Comparison of ENCODE assay signal across 1 cellular context in genomic region chr19:47447470-47448359, GRCh38.
TF ChIP-seq lines count a peak whose summit lies in the region.

No MANE protein-coding gene starts in this region.

TF ChIP-seq in K562, 482 proteins besides CTCF, POLR2A, EP300 and RAD21 (continues in another document):
- TF ChIP-seq SP1 (CRISPR knock-in tag; IDR thresholded peaks at IDR 0.05) (peak; percentile 100), KAT7 (CRISPR knock-in tag; IDR thresholded peaks at IDR 0.05; ENCODE audit: borderline replicate concordance) (peak; percentile 79; the same call in 1 of the 2 replicates), POLR2H (tag; IDR thresholded peaks at IDR 0.05; ENCODE audit: low read depth) (no peak), SNAPC5 (CRISPR knock-in tag; IDR thresholded peaks at IDR 0.05) (no peak), CGGBP1 (CRISPR knock-in tag; IDR thresholded peaks at IDR 0.05) (no peak), ZBTB17 (CRISPR knock-in tag; IDR thresholded peaks at IDR 0.05) (no peak), ZNF274 (IDR thresholded peaks at IDR 0.05; ENCODE audit: borderline replicate concordance, low read depth, low read length) (no peak), VEZF1 (CRISPR knock-in tag; IDR thresholded peaks at IDR 0.05) (peak; percentile 76), KDM4B (IDR thresholded peaks at IDR 0.05; ENCODE audit: borderline replicate concordance in 2 of 2, low read depth in 1 of 2) (no peak), SRSF1 (IDR thresholded peaks at IDR 0.05; ENCODE audit: low read depth, low read length) (no peak), IRF2 (CRISPR knock-in tag; IDR thresholded peaks at IDR 0.05) (0 out of 2 replicates have a peak, but pooled peaks have one; percentile 78), NRF1 (conservative IDR thresholded peaks at IDR 0.05 in 1 of 2, IDR thresholded peaks at IDR 0.05 in 1 of 2) (peak; percentile 86 to 88), ZC3H4 (CRISPR knock-in tag; IDR thresholded peaks at IDR 0.05; ENCODE audit: borderline replicate concordance) (no peak), MCM2 (IDR thresholded peaks at IDR 0.05; ENCODE audit: low read depth) (no peak), HNRNPL (IDR thresholded peaks at IDR 0.05; ENCODE audit: low read depth, low read length) (peak; percentile 91), E2F6 (IDR thresholded peaks at IDR 0.05; ENCODE audit: borderline replicate concordance in 1 of 2, extremely low read depth in 1 of 2, insufficient read depth in 1 of 2, insufficient read length in 1 of 2, low read depth in 1 of 2, low read length in 1 of 2, poor library complexity in 1 of 2, severe bottlenecking in 1 of 2) (peak; percentile 97), TCF7 (IDR thresholded peaks at IDR 0.05; ENCODE audit: borderline replicate concordance) (no peak), ZNF644 (tag; IDR thresholded peaks at IDR 0.05; ENCODE audit: low read depth) (no peak), ZNF780A (CRISPR knock-in tag; IDR thresholded peaks at IDR 0.05) (no peak), NR2C2 (CRISPR knock-in tag; IDR thresholded peaks at IDR 0.05) (peak; percentile 68; the same call in 1 of the 2 replicates), NR2C2 (tag; IDR thresholded peaks at IDR 0.05) (0 out of 2 replicates have a peak, but pooled peaks have one; percentile 21), ZNF551 (CRISPR knock-in tag; IDR thresholded peaks at IDR 0.05) (no peak), CEBPG (CRISPR knock-in tag; IDR thresholded peaks at IDR 0.05) (peak; percentile 54; the same call in 1 of the 2 replicates), CEBPG (tag; conservative IDR thresholded peaks at IDR 0.05 in 1 of 2, IDR thresholded peaks at IDR 0.05 in 1 of 2) (no peak), ZNF785 (CRISPR knock-in tag; IDR thresholded peaks at IDR 0.05) (no peak), ZNF282 (CRISPR knock-in tag; IDR thresholded peaks at IDR 0.05) (peak; percentile 98), MLLT1 (IDR thresholded peaks at IDR 0.05) (0 out of 4 replicates have a peak, but pooled peaks of 1 of the 2 experiments have one; percentile 1)
- TF ChIP-seq, protein P1, sequence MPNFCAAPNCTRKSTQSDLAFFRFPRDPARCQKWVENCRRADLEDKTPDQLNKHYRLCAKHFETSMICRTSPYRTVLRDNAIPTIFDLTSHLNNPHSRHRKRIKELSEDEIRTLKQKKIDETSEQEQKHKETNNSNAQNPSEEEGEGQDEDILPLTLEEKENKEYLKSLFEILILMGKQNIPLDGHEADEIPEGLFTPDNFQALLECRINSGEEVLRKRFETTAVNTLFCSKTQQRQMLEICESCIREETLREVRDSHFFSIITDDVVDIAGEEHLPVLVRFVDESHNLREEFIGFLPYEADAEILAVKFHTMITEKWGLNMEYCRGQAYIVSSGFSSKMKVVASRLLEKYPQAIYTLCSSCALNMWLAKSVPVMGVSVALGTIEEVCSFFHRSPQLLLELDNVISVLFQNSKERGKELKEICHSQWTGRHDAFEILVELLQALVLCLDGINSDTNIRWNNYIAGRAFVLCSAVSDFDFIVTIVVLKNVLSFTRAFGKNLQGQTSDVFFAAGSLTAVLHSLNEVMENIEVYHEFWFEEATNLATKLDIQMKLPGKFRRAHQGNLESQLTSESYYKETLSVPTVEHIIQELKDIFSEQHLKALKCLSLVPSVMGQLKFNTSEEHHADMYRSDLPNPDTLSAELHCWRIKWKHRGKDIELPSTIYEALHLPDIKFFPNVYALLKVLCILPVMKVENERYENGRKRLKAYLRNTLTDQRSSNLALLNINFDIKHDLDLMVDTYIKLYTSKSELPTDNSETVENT (CRISPR knock-in tag; IDR thresholded peaks at IDR 0.05): peak; percentile 68; the same call in 1 of the 2 replicates
- TF ChIP-seq, protein P2, sequence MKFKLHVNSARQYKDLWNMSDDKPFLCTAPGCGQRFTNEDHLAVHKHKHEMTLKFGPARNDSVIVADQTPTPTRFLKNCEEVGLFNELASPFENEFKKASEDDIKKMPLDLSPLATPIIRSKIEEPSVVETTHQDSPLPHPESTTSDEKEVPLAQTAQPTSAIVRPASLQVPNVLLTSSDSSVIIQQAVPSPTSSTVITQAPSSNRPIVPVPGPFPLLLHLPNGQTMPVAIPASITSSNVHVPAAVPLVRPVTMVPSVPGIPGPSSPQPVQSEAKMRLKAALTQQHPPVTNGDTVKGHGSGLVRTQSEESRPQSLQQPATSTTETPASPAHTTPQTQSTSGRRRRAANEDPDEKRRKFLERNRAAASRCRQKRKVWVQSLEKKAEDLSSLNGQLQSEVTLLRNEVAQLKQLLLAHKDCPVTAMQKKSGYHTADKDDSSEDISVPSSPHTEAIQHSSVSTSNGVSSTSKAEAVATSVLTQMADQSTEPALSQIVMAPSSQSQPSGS (CRISPR knock-in tag; IDR thresholded peaks at IDR 0.05): peak; percentile 83; the same call in 1 of the 2 replicates
- TF ChIP-seq, protein P3, sequence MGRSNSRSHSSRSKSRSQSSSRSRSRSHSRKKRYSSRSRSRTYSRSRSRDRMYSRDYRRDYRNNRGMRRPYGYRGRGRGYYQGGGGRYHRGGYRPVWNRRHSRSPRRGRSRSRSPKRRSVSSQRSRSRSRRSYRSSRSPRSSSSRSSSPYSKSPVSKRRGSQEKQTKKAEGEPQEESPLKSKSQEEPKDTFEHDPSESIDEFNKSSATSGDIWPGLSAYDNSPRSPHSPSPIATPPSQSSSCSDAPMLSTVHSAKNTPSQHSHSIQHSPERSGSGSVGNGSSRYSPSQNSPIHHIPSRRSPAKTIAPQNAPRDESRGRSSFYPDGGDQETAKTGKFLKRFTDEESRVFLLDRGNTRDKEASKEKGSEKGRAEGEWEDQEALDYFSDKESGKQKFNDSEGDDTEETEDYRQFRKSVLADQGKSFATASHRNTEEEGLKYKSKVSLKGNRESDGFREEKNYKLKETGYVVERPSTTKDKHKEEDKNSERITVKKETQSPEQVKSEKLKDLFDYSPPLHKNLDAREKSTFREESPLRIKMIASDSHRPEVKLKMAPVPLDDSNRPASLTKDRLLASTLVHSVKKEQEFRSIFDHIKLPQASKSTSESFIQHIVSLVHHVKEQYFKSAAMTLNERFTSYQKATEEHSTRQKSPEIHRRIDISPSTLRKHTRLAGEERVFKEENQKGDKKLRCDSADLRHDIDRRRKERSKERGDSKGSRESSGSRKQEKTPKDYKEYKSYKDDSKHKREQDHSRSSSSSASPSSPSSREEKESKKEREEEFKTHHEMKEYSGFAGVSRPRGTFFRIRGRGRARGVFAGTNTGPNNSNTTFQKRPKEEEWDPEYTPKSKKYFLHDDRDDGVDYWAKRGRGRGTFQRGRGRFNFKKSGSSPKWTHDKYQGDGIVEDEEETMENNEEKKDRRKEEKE (IDR thresholded peaks at IDR 0.05; ENCODE audit: borderline replicate concordance in 1 of 2, control insufficient read depth in 1 of 2, low read depth in 2 of 2, low read length in 1 of 2): no peak
- TF ChIP-seq, protein P4, sequence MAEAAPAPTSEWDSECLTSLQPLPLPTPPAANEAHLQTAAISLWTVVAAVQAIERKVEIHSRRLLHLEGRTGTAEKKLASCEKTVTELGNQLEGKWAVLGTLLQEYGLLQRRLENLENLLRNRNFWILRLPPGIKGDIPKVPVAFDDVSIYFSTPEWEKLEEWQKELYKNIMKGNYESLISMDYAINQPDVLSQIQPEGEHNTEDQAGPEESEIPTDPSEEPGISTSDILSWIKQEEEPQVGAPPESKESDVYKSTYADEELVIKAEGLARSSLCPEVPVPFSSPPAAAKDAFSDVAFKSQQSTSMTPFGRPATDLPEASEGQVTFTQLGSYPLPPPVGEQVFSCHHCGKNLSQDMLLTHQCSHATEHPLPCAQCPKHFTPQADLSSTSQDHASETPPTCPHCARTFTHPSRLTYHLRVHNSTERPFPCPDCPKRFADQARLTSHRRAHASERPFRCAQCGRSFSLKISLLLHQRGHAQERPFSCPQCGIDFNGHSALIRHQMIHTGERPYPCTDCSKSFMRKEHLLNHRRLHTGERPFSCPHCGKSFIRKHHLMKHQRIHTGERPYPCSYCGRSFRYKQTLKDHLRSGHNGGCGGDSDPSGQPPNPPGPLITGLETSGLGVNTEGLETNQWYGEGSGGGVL (CRISPR knock-in tag; IDR thresholded peaks at IDR 0.05): no peak
- TF ChIP-seq, protein P5, sequence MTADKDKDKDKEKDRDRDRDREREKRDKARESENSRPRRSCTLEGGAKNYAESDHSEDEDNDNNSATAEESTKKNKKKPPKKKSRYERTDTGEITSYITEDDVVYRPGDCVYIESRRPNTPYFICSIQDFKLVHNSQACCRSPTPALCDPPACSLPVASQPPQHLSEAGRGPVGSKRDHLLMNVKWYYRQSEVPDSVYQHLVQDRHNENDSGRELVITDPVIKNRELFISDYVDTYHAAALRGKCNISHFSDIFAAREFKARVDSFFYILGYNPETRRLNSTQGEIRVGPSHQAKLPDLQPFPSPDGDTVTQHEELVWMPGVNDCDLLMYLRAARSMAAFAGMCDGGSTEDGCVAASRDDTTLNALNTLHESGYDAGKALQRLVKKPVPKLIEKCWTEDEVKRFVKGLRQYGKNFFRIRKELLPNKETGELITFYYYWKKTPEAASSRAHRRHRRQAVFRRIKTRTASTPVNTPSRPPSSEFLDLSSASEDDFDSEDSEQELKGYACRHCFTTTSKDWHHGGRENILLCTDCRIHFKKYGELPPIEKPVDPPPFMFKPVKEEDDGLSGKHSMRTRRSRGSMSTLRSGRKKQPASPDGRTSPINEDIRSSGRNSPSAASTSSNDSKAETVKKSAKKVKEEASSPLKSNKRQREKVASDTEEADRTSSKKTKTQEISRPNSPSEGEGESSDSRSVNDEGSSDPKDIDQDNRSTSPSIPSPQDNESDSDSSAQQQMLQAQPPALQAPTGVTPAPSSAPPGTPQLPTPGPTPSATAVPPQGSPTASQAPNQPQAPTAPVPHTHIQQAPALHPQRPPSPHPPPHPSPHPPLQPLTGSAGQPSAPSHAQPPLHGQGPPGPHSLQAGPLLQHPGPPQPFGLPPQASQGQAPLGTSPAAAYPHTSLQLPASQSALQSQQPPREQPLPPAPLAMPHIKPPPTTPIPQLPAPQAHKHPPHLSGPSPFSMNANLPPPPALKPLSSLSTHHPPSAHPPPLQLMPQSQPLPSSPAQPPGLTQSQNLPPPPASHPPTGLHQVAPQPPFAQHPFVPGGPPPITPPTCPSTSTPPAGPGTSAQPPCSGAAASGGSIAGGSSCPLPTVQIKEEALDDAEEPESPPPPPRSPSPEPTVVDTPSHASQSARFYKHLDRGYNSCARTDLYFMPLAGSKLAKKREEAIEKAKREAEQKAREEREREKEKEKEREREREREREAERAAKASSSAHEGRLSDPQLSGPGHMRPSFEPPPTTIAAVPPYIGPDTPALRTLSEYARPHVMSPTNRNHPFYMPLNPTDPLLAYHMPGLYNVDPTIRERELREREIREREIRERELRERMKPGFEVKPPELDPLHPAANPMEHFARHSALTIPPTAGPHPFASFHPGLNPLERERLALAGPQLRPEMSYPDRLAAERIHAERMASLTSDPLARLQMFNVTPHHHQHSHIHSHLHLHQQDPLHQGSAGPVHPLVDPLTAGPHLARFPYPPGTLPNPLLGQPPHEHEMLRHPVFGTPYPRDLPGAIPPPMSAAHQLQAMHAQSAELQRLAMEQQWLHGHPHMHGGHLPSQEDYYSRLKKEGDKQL (CRISPR knock-in tag; IDR thresholded peaks at IDR 0.05; ENCODE audit: borderline replicate concordance): peak; percentile 76; the same call in 1 of the 2 replicates
- TF ChIP-seq, protein P6, sequence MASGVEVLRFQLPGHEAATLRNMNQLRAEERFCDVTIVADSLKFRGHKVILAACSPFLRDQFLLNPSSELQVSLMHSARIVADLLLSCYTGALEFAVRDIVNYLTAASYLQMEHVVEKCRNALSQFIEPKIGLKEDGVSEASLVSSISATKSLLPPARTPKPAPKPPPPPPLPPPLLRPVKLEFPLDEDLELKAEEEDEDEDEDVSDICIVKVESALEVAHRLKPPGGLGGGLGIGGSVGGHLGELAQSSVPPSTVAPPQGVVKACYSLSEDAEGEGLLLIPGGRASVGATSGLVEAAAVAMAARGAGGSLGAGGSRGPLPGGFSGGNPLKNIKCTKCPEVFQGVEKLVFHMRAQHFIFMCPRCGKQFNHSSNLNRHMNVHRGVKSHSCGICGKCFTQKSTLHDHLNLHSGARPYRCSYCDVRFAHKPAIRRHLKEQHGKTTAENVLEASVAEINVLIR (CRISPR knock-in tag; IDR thresholded peaks at IDR 0.05): no peak
- TF ChIP-seq, protein P7, sequence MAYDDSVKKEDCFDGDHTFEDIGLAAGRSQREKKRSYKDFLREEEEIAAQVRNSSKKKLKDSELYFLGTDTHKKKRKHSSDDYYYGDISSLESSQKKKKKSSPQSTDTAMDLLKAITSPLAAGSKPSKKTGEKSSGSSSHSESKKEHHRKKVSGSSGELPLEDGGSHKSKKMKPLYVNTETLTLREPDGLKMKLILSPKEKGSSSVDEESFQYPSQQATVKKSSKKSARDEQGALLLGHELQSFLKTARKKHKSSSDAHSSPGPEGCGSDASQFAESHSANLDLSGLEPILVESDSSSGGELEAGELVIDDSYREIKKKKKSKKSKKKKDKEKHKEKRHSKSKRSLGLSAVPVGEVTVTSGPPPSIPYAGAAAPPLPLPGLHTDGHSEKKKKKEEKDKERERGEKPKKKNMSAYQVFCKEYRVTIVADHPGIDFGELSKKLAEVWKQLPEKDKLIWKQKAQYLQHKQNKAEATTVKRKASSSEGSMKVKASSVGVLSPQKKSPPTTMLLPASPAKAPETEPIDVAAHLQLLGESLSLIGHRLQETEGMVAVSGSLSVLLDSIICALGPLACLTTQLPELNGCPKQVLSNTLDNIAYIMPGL (CRISPR knock-in tag; IDR thresholded peaks at IDR 0.05): peak; percentile 88; the same call in 1 of the 2 replicates
